Comparison of ENCODE assay signal across 21 cellular contexts in the genomic region with DNA sequence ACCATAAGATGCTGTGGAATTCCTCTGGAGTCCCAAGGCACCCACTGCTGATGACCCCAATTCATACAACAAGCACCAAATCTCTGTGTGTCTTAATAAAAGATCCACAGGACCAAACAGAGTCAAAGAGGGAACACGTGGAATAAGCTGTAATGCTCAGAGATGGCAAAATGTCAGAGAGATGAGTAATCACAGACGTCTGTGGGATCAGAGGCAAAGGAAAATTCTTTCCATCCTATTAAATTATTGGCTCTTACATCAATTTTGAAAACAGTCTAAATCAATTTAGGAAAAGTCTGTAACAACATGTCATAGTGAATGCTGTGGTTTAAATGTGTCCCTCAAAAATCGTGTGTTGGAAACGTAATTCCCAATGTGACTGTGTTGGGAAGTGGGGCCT. TPM values are rescaled to one million over a fixed set of nuclear protein-coding genes. Genes with fewer than 3 reads are reported as not detected.
A peak's percentile ranks its signal among the peaks of the same experiment; 100 is the strongest.
DNase-seq lines count a peak whose midpoint lies in the region; ATAC-seq and TF ChIP-seq lines count a peak whose summit lies in the region.
"Had no signal": no experiment of that assay in that cellular context is flagged by ENCODE, and none has a peak within 500 bp of the region (broad histone marks: within the 10 kb centered on the region; RNA-seq: fewer than 3 reads in every experiment).

No MANE protein-coding gene starts in this region.

- H3K27me3 ChIP-seq in ACC112 (ENCODE audit: insufficient read depth, low read length) (no peaks in the 10 kb centered on the region), HCT116 (ENCODE audit: insufficient read depth, low read length) (no peaks in the 10 kb centered on the region)

- H2AFZ ChIP-seq in ACC112 (ENCODE audit: low read length, unreplicated experiment) (peak overlapping the region; percentile 83), HCT116 (ENCODE audit: low read depth, low read length, poor library complexity, severe bottlenecking) (no peak overlapping the region)
- H2AFZ ChIP-seq: GM23338 had no signal

- CTCF ChIA-PET in HCT116 (lab: Charles Lee), result interaction anchor here (1.1 kb wide), 1 partner anchor 42 kb away, joined by 3 read pairs; no protein-coding TSS in a partner anchor
- CTCF ChIA-PET in activated CD8-positive, alpha-beta memory T cell treated with anti-CD3 and anti-CD28 coated beads, Interleukin-2, amount 10 ng/mL, durations not matched to agents 7 days and 5 days (lab: Charles Lee), result no interaction called here
- CTCF ChIA-PET in WTC11 (lab: Charles Lee), result interaction anchor here (1.0 to 1.6 kb wide), 5 partner anchors 10 to 458 kb away, joined by 3 to 8 read pairs (median 4); no protein-coding TSS in a partner anchor

- no peak overlapping the region for H3K9ac ChIP-seq in HCT116 (ENCODE audit: low read length)

- H3K4me1 ChIP-seq in ACC112 (ENCODE audit: control insufficient read depth, insufficient read depth, low read length, unreplicated experiment) (peaks cover 9% of the 10 kb centered on the region), HCT116 (ENCODE audit: control insufficient read depth in 1 of 2, insufficient read depth in 2 of 2, low read length in 2 of 2) (peaks cover 3 to 14% of the 10 kb centered on the region in 2 experiments; a peak in 2 of 4 replicates)

- H3K27ac ChIP-seq in ACC112 (ENCODE audit: low read depth, low read length) (no peak overlapping the region), HCT116 (ENCODE audit: low read depth, low read length) (no peak overlapping the region)
- H3K27ac ChIP-seq: thoracic aorta had no signal

- H3K4me3 ChIP-seq in ACC112 (ENCODE audit: low read depth, low read length) (no peak overlapping the region), HCT116 (replicated peaks in 1 of 2; ENCODE audit: low read depth in 1 of 2, low read length in 2 of 2) (no peak overlapping the region), astrocyte of the cerebellum (ENCODE audit: low read depth, low read length) (no peak overlapping the region)
- H3K4me3 ChIP-seq: GM23338, thoracic aorta had no signal

- no peak overlapping the region for H3K4me2 ChIP-seq in HCT116 (ENCODE audit: low read length)
- H3K4me2 ChIP-seq: GM23338 had no signal

- no peaks in the 10 kb centered on the region for H3K36me3 Mint-ChIP-seq in activated CD8-positive, alpha-beta memory T cell treated with anti-CD3 and anti-CD28 coated beads, Interleukin-2, amount 10 ng/mL, durations not matched to agents 7 days and 5 days
- H3K36me3 Mint-ChIP-seq in WTC11, result no peaks in the 10 kb centered on the region
- H3K36me3 Mint-ChIP-seq: activated naive CD4-positive, alpha-beta T cell treated with anti-CD3 and anti-CD28 coated beads, Interleukin-2, amount 50 U/mL, for 24 hours; natural killer cell had no signal

- no peak for TF ChIP-seq RAD21 in HCT116 (IDR thresholded peaks at IDR 0.05; ENCODE audit: low read depth)

- TF ChIP-seq CTCF in HCT116 (IDR thresholded peaks at IDR 0.05 in 2 of 3, conservative IDR thresholded peaks at IDR 0.05 in 1 of 3; ENCODE audit: borderline replicate concordance in 1 of 3, insufficient read depth in 1 of 3, low read depth in 2 of 3, low read length in 2 of 3), result no peak
- TF ChIP-seq CTCF in astrocyte of the cerebellum (IDR thresholded peaks at IDR 0.05; ENCODE audit: low read depth, low read length, missing control alignments), result no peak
- no peak for TF ChIP-seq CTCF in WTC11 (IDR thresholded peaks at IDR 0.05)

- no peak for TF ChIP-seq POLR2A in HCT116 (IDR thresholded peaks at IDR 0.05; ENCODE audit: borderline replicate concordance, extremely low read depth, insufficient read depth, insufficient read length)

- H3K79me2 ChIP-seq in ACC112 (ENCODE audit: control insufficient read depth, insufficient read depth, low read length, unreplicated experiment) (no peaks in the 10 kb centered on the region), HCT116 (ENCODE audit: insufficient read depth, low read length) (no peaks in the 10 kb centered on the region)

- no peaks in the 10 kb centered on the region for H3K4me1 Mint-ChIP-seq in activated CD8-positive, alpha-beta memory T cell treated with anti-CD3 and anti-CD28 coated beads, Interleukin-2, amount 10 ng/mL, durations not matched to agents 7 days and 5 days
- peaks cover 6% of the 10 kb centered on the region for H3K4me1 Mint-ChIP-seq in WTC11
- H3K4me1 Mint-ChIP-seq: activated naive CD4-positive, alpha-beta T cell treated with anti-CD3 and anti-CD28 coated beads, Interleukin-2, amount 50 U/mL, for 24 hours; IgD-negative memory B cell had no signal

- POLR2A ChIA-PET in HCT116 (lab: Charles Lee), result no interaction called here
- POLR2A ChIA-PET in WTC11 (lab: Charles Lee), result no interaction called here

- DNase-seq in HCT116 (ENCODE audit: low read depth, low spot score) (no peak), astrocyte of the cerebellum (ENCODE audit: low read depth) (peak; percentile 68), hepatic stellate cell (ENCODE audit: low spot score) (peak; percentile 36), WTC11 (ENCODE audit: low spot score) (no peak)
- no peak for DNase-seq in activated CD8-positive, alpha-beta memory T cell treated with anti-CD3 and anti-CD28 coated beads, Interleukin-2, amount 10 ng/mL, durations not matched to agents 7 days and 5 days
- no peak for DNase-seq in stimulated activated naive CD8-positive, alpha-beta T cell treated with anti-CD3 and anti-CD28 coated beads, Interleukin-15, Interleukin-2, amounts not matched to agents 100 U/mL and 50 U/mL, for 24 hours
- DNase-seq: DMS153; erythroblast; natural killer cell; NCI-H2227 treated with DMSO at 0.1 percent for 48 hours; NK-92 treated with Interleukin-12 subunit alpha and Interleukin-12 subunit beta, amount 100 ng/mL, for 24 hours; SHP77; stimulated activated CD4-positive, alpha-beta T cell treated with anti-CD3 and anti-CD28 coated beads, Interleukin-2, amount 100 ng/mL, for 24 hours; T-helper 9 cell had no signal

- intact Hi-C loops in HCT116 (cut with micrococcal nuclease), result no loop called here

- no TSS peak for BruUV-seq in HCT116 (replicated peaks; lab: Mats Ljungman, UMichigan)

- no peak overlapping the region for H3K4me3 Mint-ChIP-seq in activated CD8-positive, alpha-beta memory T cell treated with anti-CD3 and anti-CD28 coated beads, Interleukin-2, amount 10 ng/mL, durations not matched to agents 7 days and 5 days
- H3K4me3 Mint-ChIP-seq in WTC11, result no peak overlapping the region
- H3K4me3 Mint-ChIP-seq: activated naive CD4-positive, alpha-beta T cell treated with anti-CD3 and anti-CD28 coated beads, Interleukin-2, amount 50 U/mL, for 24 hours; GM23338; IgD-negative memory B cell; natural killer cell had no signal

- no peaks in the 10 kb centered on the region for H3K9me3 Mint-ChIP-seq in activated CD8-positive, alpha-beta memory T cell treated with anti-CD3 and anti-CD28 coated beads, Interleukin-2, amount 10 ng/mL, durations not matched to agents 7 days and 5 days (ENCODE audit: low read depth)
- peaks cover 4% of the 10 kb centered on the region; the same call in 1 of the 2 replicates for H3K9me3 Mint-ChIP-seq in WTC11
- H3K9me3 Mint-ChIP-seq: activated naive CD4-positive, alpha-beta T cell treated with anti-CD3 and anti-CD28 coated beads, Interleukin-2, amount 50 U/mL, for 24 hours; GM23338; IgD-negative memory B cell; natural killer cell had no signal

- H4K20me1 ChIP-seq in HCT116 (ENCODE audit: insufficient read depth), result no peaks in the 10 kb centered on the region

- in situ Hi-C loops in astrocyte of the cerebellum (cut with HindIII; ENCODE audit: low sequenced_read_pairs), result no loop called here

- H3K27me3 Mint-ChIP-seq in activated CD8-positive, alpha-beta memory T cell treated with anti-CD3 and anti-CD28 coated beads, Interleukin-2, amount 10 ng/mL, durations not matched to agents 7 days and 5 days, result no peaks in the 10 kb centered on the region
- H3K27me3 Mint-ChIP-seq in WTC11 (ENCODE audit: low read depth), result no peaks in the 10 kb centered on the region
- H3K27me3 Mint-ChIP-seq: activated naive CD4-positive, alpha-beta T cell treated with anti-CD3 and anti-CD28 coated beads, Interleukin-2, amount 50 U/mL, for 24 hours had no signal

- no peak overlapping the region for H3K27ac Mint-ChIP-seq in activated CD8-positive, alpha-beta memory T cell treated with anti-CD3 and anti-CD28 coated beads, Interleukin-2, amount 10 ng/mL, durations not matched to agents 7 days and 5 days
- no peak overlapping the region for H3K27ac Mint-ChIP-seq in WTC11
- H3K27ac Mint-ChIP-seq: GM23338, IgD-negative memory B cell, natural killer cell had no signal

- no peaks in the 10 kb centered on the region for H3K9me3 ChIP-seq in HCT116 (ENCODE audit: control insufficient read depth in 1 of 2, insufficient read depth in 1 of 2, low read depth in 1 of 2, low read length in 2 of 2)
- H3K9me3 ChIP-seq: thoracic aorta had no signal

- RAD21 ChIA-PET in HCT116 (lab: Charles Lee; ENCODE audit: low non-redundant PET in 1 of 2, low total read pairs in 2 of 2, uncharacterized antibody in 2 of 2, unreplicated experiment in 2 of 2), result no interaction called here

- H3K36me3 ChIP-seq in ACC112 (ENCODE audit: insufficient read depth, low read length) (no peaks in the 10 kb centered on the region), HCT116 (ENCODE audit: control insufficient read depth in 1 of 2, insufficient read depth in 2 of 2, low read length in 2 of 2) (no peaks in the 10 kb centered on the region)
- H3K36me3 ChIP-seq: thoracic aorta had no signal

- no peaks in the 10 kb centered on the region for H3K9me2 ChIP-seq in HCT116 (ENCODE audit: insufficient read depth)

- ATAC-seq in HCT116 (no peak), HG03432 (IDR thresholded peaks at IDR 0.05; ENCODE audit: unreplicated experiment) (no peak), WTC11 (no peak)
- no peak for ATAC-seq in activated CD8-positive, alpha-beta memory T cell treated with anti-CD3 and anti-CD28 coated beads, Interleukin-2, amount 10 ng/mL, durations not matched to agents 7 days and 5 days
- ATAC-seq in stimulated activated naive CD8-positive, alpha-beta T cell treated with anti-CD3 and anti-CD28 coated beads, Interleukin-15, Interleukin-2, amounts not matched to agents 100 U/mL and 50 U/mL, for 24 hours, result no peak
- ATAC-seq: GM23338, natural killer cell had no signal

TF ChIP-seq in HCT116, 20 proteins besides CTCF, POLR2A, EP300 and RAD21:
- TF ChIP-seq MAX (IDR thresholded peaks at IDR 0.05), result 0 out of 2 replicates have a peak, but pooled peaks have one; percentile 20
- no peak for TF ChIP-seq ZFX (IDR thresholded peaks at IDR 0.05)

TF ChIP-seq in WTC11, 78 proteins besides CTCF, POLR2A, EP300 and RAD21 (continues in another document):
- no peak for TF ChIP-seq JUN (CRISPR knock-in tag; IDR thresholded peaks at IDR 0.05)
- no peak for TF ChIP-seq RELA (CRISPR knock-in tag; IDR thresholded peaks at IDR 0.05; ENCODE audit: borderline replicate concordance)

RNA-seq across cellular contexts. Expression of gene SAMD3, which starts 17.5 kb away (rescaled TPM):
- total RNA-seq in HCT116 (2021; ENCODE audit: unreplicated experiment) (7.5 TPM), WTC11 (2021) (1.2 to 1.7 TPM (median 1.4 TPM) in 3 replicates)
- 1.7 and 2.5 TPM in 2 replicates for polyA plus RNA-seq in HCT116 (2012)
- total RNA-seq in activated CD8-positive, alpha-beta memory T cell treated with anti-CD3 and anti-CD28 coated beads, Interleukin-2, amount 10 ng/mL, durations not matched to agents 7 days and 5 days, result 10 to 100 TPM; 14.3 to 47.9 TPM
- total RNA-seq: lower leg skin had no signal

Comparison
In these comparisons a context has a peak if more than half of its experiments do, and no peak if none do; other contexts are left out.
1. DNase-seq: peak in astrocyte of the cerebellum (single experiment) and hepatic stellate cell (single experiment); none in HCT116 (single experiment), activated CD8-positive, alpha-beta memory T cell treated with anti-CD3 and anti-CD28 coated beads, Interleukin-2, amount 10 ng/mL, durations not matched to agents 7 days and 5 days (single experiment), WTC11 (single experiment) and stimulated activated naive CD8-positive, alpha-beta T cell treated with anti-CD3 and anti-CD28 coated beads, Interleukin-15, Interleukin-2, amounts not matched to agents 100 U/mL and 50 U/mL, for 24 hours (single experiment).